19 cellular contexts compared by ENCODE assay signal in genomic region chr5:98292496-98292895, GRCh38.
A peak's percentile ranks its signal among the peaks of the same experiment; 100 is the strongest.
DNase-seq lines count a peak whose midpoint lies in the region; ATAC-seq and TF ChIP-seq lines count a peak whose summit lies in the region.
"Had no signal": no experiment of that assay in that cellular context is flagged by ENCODE, and none has a peak within 500 bp of the region (broad histone marks: within the 10 kb centered on the region; RNA-seq: fewer than 3 reads in every experiment).

No MANE protein-coding gene starts in this region.

- TF ChIP-seq POLR2A in gastroesophageal sphincter (IDR thresholded peaks at IDR 0.05): no peak

- H3K36me3 ChIP-seq in neuron (ENCODE audit: insufficient read depth, low read length) (no peaks in the 10 kb centered on the region), gastroesophageal sphincter (no peaks in the 10 kb centered on the region)
- H3K36me3 ChIP-seq: MG63, Peyer's patch had no signal

- H3K27ac ChIP-seq in gastroesophageal sphincter: no peak overlapping the region
- H3K27ac ChIP-seq: HL-60, Peyer's patch had no signal

- H3K27me3 ChIP-seq in neuron (ENCODE audit: insufficient read depth, low read length) (no peaks in the 10 kb centered on the region), gastroesophageal sphincter (no peaks in the 10 kb centered on the region)
- H3K27me3 ChIP-seq: MG63, Peyer's patch had no signal

- H3K36me3 Mint-ChIP-seq in stimulated activated naive B cell treated with anti-CD40 and anti-IgM and Interleukin-4, amounts not matched to agents 10 μg/mL and 1 μg/mL and 100 μg/mL, for 72 hours: no peaks in the 10 kb centered on the region

- no peak overlapping the region for H3K4me3 Mint-ChIP-seq in stimulated activated naive B cell treated with anti-CD40 and anti-IgM and Interleukin-4, amounts not matched to agents 10 μg/mL and 1 μg/mL and 100 μg/mL, for 72 hours
- H3K4me3 Mint-ChIP-seq: GM23338 had no signal

- no peaks in the 10 kb centered on the region for H3K4me1 Mint-ChIP-seq in stimulated activated naive B cell treated with anti-CD40 and anti-IgM and Interleukin-4, amounts not matched to agents 10 μg/mL and 1 μg/mL and 100 μg/mL, for 72 hours

- DNase-seq in GM12865 (ENCODE audit: low read depth): peak; percentile 19
- DNase-seq in LHCN-M2 (ENCODE audit: low read depth): peak; percentile 51
- peak; percentile 45 for DNase-seq in astrocyte of the spinal cord (ENCODE audit: low read depth, low spot score)
- no peak for DNase-seq in cardiac septum (ENCODE audit: low spot score)
- DNase-seq in stimulated activated naive B cell treated with anti-CD40 and anti-IgM and Interleukin-4, amounts not matched to agents 10 μg/mL and 1 μg/mL and 100 μg/mL, for 72 hours: no peak
- DNase-seq: AML-193, DMS79, KG1, MG63, NCI-H1105 treated with DMSO at 0.1 percent for 48 hours, NCI-H187, NCI-H774, Peyer's patch, Right ventricle myocardium superior had no signal

- no peaks in the 10 kb centered on the region for H3K9me3 ChIP-seq in neuron (ENCODE audit: low read length)
- no peaks in the 10 kb centered on the region for H3K9me3 ChIP-seq in gastroesophageal sphincter
- H3K9me3 ChIP-seq: MG63, Peyer's patch had no signal

- in situ Hi-C loops in astrocyte of the spinal cord (cut with HindIII; ENCODE audit: low sequenced_read_pairs): no loop called here

- ATAC-seq in stimulated activated naive B cell treated with anti-CD40 and anti-IgM and Interleukin-4, amounts not matched to agents 10 μg/mL and 1 μg/mL and 100 μg/mL, for 72 hours (replicated peaks): no peak
- ATAC-seq in HG02973 (IDR thresholded peaks at IDR 0.05; ENCODE audit: unreplicated experiment) (no peak), gastroesophageal sphincter (no peak)
- ATAC-seq: GM23338 had no signal

- peak overlapping the region; percentile 17 for H2AFZ ChIP-seq in neuron (ENCODE audit: low read depth, low read length)
- H2AFZ ChIP-seq: GM23338 had no signal

- TF ChIP-seq EP300 in gastroesophageal sphincter (IDR thresholded peaks at IDR 0.05): no peak

- H3K4me1 ChIP-seq in neuron (ENCODE audit: insufficient read depth, low read length) (no peaks in the 10 kb centered on the region), gastroesophageal sphincter (no peaks in the 10 kb centered on the region)
- H3K4me1 ChIP-seq: Peyer's patch had no signal

- TF ChIP-seq CTCF in GM12865 (IDR thresholded peaks at IDR 0.05; ENCODE audit: insufficient read depth, low read depth, low read length, missing control alignments) (no peak), astrocyte of the spinal cord (IDR thresholded peaks at IDR 0.05; ENCODE audit: low read depth, low read length) (no peak), gastroesophageal sphincter (IDR thresholded peaks at IDR 0.05) (no peak)

- H3K4me3 ChIP-seq in GM12865 (ENCODE audit: low read depth, low read length) (no peak overlapping the region), astrocyte of the spinal cord (ENCODE audit: low read depth, low read length) (no peak overlapping the region), neuron (ENCODE audit: low read length) (no peak overlapping the region), gastroesophageal sphincter (no peak overlapping the region)
- H3K4me3 ChIP-seq: GM23338, MG63, Peyer's patch had no signal

- H3K27me3 Mint-ChIP-seq in stimulated activated naive B cell treated with anti-CD40 and anti-IgM and Interleukin-4, amounts not matched to agents 10 μg/mL and 1 μg/mL and 100 μg/mL, for 72 hours: no peaks in the 10 kb centered on the region

- intact Hi-C loops in cardiac septum (cut with DNase I): no loop called here

- H3K9me3 Mint-ChIP-seq in stimulated activated naive B cell treated with anti-CD40 and anti-IgM and Interleukin-4, amounts not matched to agents 10 μg/mL and 1 μg/mL and 100 μg/mL, for 72 hours: no peaks in the 10 kb centered on the region
- H3K9me3 Mint-ChIP-seq: GM23338 had no signal

- H3K27ac Mint-ChIP-seq in stimulated activated naive B cell treated with anti-CD40 and anti-IgM and Interleukin-4, amounts not matched to agents 10 μg/mL and 1 μg/mL and 100 μg/mL, for 72 hours: no peak overlapping the region
- H3K27ac Mint-ChIP-seq: GM23338 had no signal

- 88 to 100% methylated on average over 1 to 3 of the region's 3 CpGs for WGBS in gastroesophageal sphincter (ENCODE audit: low coverage in 1 of 2), 2 donors

Comparison
In these comparisons a context has a peak if more than half of its experiments do, and no peak if none do; other contexts are left out.
1. DNase-seq: peak in GM12865 (single experiment), LHCN-M2 (single experiment) and astrocyte of the spinal cord (single experiment); none in cardiac septum (single experiment) and stimulated activated naive B cell treated with anti-CD40 and anti-IgM and Interleukin-4, amounts not matched to agents 10 μg/mL and 1 μg/mL and 100 μg/mL, for 72 hours (single experiment).